ENCODE assay signal across 9 cellular contexts in genomic region chr14:55438066-55438683, GRCh38. TPM values are rescaled to one million over a fixed set of nuclear protein-coding genes. Genes with fewer than 3 reads are reported as not detected.
DNase-seq lines count a peak whose midpoint lies in the region; ATAC-seq and TF ChIP-seq lines count a peak whose summit lies in the region.
"Had no signal": no experiment of that assay in that cellular context is flagged by ENCODE, and none has a peak within 500 bp of the region (broad histone marks: within the 10 kb centered on the region; RNA-seq: fewer than 3 reads in every experiment).

No MANE protein-coding gene starts in this region.

- H3K27me3 ChIP-seq in Loucy (ENCODE audit: insufficient read depth, low read length, poor library complexity, severe bottlenecking) = no peaks in the 10 kb centered on the region
- H3K27me3 ChIP-seq in fibroblast of lung (ENCODE audit: control insufficient read depth, insufficient read depth, low read length) = peaks cover 2% of the 10 kb centered on the region
- H3K27me3 ChIP-seq in CD8-positive, alpha-beta T cell (ENCODE audit: insufficient read depth, low read length) = no peaks in the 10 kb centered on the region

- H3K79me2 ChIP-seq in Loucy (ENCODE audit: insufficient read depth, low read length) (no peaks in the 10 kb centered on the region), fibroblast of lung (ENCODE audit: control insufficient read depth, insufficient read depth, low read length) (no peaks in the 10 kb centered on the region)

- H3K9me3 ChIP-seq in Loucy (ENCODE audit: insufficient read depth, low read depth, low read length) (no peaks in the 10 kb centered on the region), fibroblast of lung (ENCODE audit: control insufficient read depth, insufficient read depth, low read depth, low read length) (no peaks in the 10 kb centered on the region)
- H3K9me3 ChIP-seq in CD8-positive, alpha-beta T cell (ENCODE audit: low read length) = no peaks in the 10 kb centered on the region

- no peak overlapping the region for H3K4me3 Mint-ChIP-seq in CD8-positive, alpha-beta T cell

- CTCF ChIA-PET in CD8-positive, alpha-beta T cell (lab: Charles Lee) = interaction anchor here (0.8 to 7.4 kb wide), 4 partner anchors 10 to 1037 kb away, joined by 3 to 44 read pairs (median 4); no protein-coding TSS in a partner anchor

- H3K4me2 ChIP-seq in Loucy (ENCODE audit: low read depth, low read length, poor library complexity, severe bottlenecking) (no peak overlapping the region), fibroblast of lung (ENCODE audit: extremely low read depth, insufficient read depth, low read length) (no peak overlapping the region)

- H3K9ac ChIP-seq in Loucy (ENCODE audit: low read depth, low read length, poor library complexity, severe bottlenecking) (no peak overlapping the region), fibroblast of lung (ENCODE audit: insufficient read depth, low read length) (no peak overlapping the region)

- peaks cover 6% of the 10 kb centered on the region for H3K4me1 ChIP-seq in Loucy (ENCODE audit: insufficient read depth, low read length, poor library complexity, severe bottlenecking)
- no peaks in the 10 kb centered on the region for H3K4me1 ChIP-seq in fibroblast of lung (ENCODE audit: control insufficient read depth, extremely low read depth, insufficient read depth, low read length)
- H3K4me1 ChIP-seq in CD8-positive, alpha-beta T cell (ENCODE audit: insufficient read depth, low read length) = peaks cover 19% of the 10 kb centered on the region

- no peaks in the 10 kb centered on the region for H4K20me1 ChIP-seq in Loucy (ENCODE audit: insufficient read depth, low read length, poor library complexity, severe bottlenecking)
- no peaks in the 10 kb centered on the region for H4K20me1 ChIP-seq in fibroblast of lung (ENCODE audit: control insufficient read depth, extremely low read depth, insufficient read depth, low read length)

- intact Hi-C loops in CD8-positive, alpha-beta T cell (cut with DNase I, micrococcal nuclease) = loop anchor here (10.0 kb wide), 2 partner anchors 163 to 1137 kb away; partner anchors contain the start of genes FBXO34 (in 1 of the 2) and TMEM260 (in 1 of the 2)

- H3K4me3 ChIP-seq in Loucy (ENCODE audit: low read length, poor library complexity, severe bottlenecking) (no peak overlapping the region), fibroblast of lung (replicated peaks in 1 of 4; ENCODE audit: control extremely low read depth in 1 of 4, insufficient read depth in 1 of 4, low read depth in 3 of 4, low read length in 4 of 4) (no peak overlapping the region), retinal pigment epithelial cell (ENCODE audit: low read length) (no peak overlapping the region)
- H3K4me3 ChIP-seq in CD8-positive, alpha-beta T cell (ENCODE audit: low read depth, low read length) = no peak overlapping the region

- peaks cover 3% of the 10 kb centered on the region for H3K27me3 Mint-ChIP-seq in CD8-positive, alpha-beta T cell (ENCODE audit: low read depth)

- H3K4me1 Mint-ChIP-seq in CD8-positive, alpha-beta T cell (ENCODE audit: low read depth) = peaks cover 21% of the 10 kb centered on the region

- no peak for ATAC-seq in CD8-positive, alpha-beta T cell

- TF ChIP-seq CTCF in Loucy (conservative IDR thresholded peaks at IDR 0.05; ENCODE audit: low read length) = peak; percentile 68
- TF ChIP-seq CTCF in fibroblast of lung (conservative IDR thresholded peaks at IDR 0.05 in 1 of 2, IDR thresholded peaks at IDR 0.05 in 1 of 2; ENCODE audit: low read depth in 1 of 2, low read length in 2 of 2) = peak; percentile 44 to 55
- TF ChIP-seq CTCF in retinal pigment epithelial cell (conservative IDR thresholded peaks at IDR 0.05; ENCODE audit: low read depth, low read length) = peak; percentile 71
- TF ChIP-seq CTCF in CD8-positive, alpha-beta T cell (IDR thresholded peaks at IDR 0.05) = no peak

- H3K36me3 ChIP-seq in Loucy (ENCODE audit: insufficient read depth, low read length) (no peaks in the 10 kb centered on the region), fibroblast of lung (ENCODE audit: control insufficient read depth, insufficient read depth, low read length) (no peaks in the 10 kb centered on the region)
- H3K36me3 ChIP-seq in CD8-positive, alpha-beta T cell (ENCODE audit: insufficient read depth, low read length) = no peaks in the 10 kb centered on the region

- H3K36me3 Mint-ChIP-seq in CD8-positive, alpha-beta T cell = no peaks in the 10 kb centered on the region

- DNase-seq in DMS153 treated with DMSO at 0.1 percent for 48 hours (lab: John Stamatoyannopoulos, UW; ENCODE audit: unreplicated experiment) (peak; percentile 52), DMS153 (lab: John Stamatoyannopoulos, UW) (no peak), RPMI8226 (peak; percentile 55), fibroblast of lung (ENCODE audit: low read depth in 2 of 2) (peak; percentile 60 to 74), retinal pigment epithelial cell (ENCODE audit: low read depth) (no peak)
- no peak for DNase-seq in activated naive CD4-positive, alpha-beta T cell treated with anti-CD3 and anti-CD28 coated beads, Interleukin-2, amount 50 U/mL, for 16 hours
- no peak for DNase-seq in CD8-positive, alpha-beta T cell

- no peaks in the 10 kb centered on the region for H3K9me3 Mint-ChIP-seq in CD8-positive, alpha-beta T cell

- no peak overlapping the region for H3K27ac ChIP-seq in fibroblast of lung (ENCODE audit: insufficient read depth, low read length)
- H3K27ac ChIP-seq in CD8-positive, alpha-beta T cell (ENCODE audit: low read depth, low read length) = no peak overlapping the region

- H3K9me2 ChIP-seq in Loucy (replicated peaks; ENCODE audit: low read depth, low read length) = no peaks in the 10 kb centered on the region

- no peaks in the 10 kb centered on the region for H3F3A ChIP-seq in Loucy (ENCODE audit: low read depth)

- H3K27ac Mint-ChIP-seq in CD8-positive, alpha-beta T cell = no peak overlapping the region

- H2AFZ ChIP-seq in Loucy (ENCODE audit: low read length) (no peak overlapping the region), fibroblast of lung (ENCODE audit: low read length) (no peak overlapping the region)

- POLR2A ChIA-PET in CD8-positive, alpha-beta T cell (lab: Charles Lee) = interaction anchor here (0.6 kb wide), 1 partner anchor 215 kb away, joined by 3 read pairs; no protein-coding TSS in a partner anchor

RNA-seq across cellular contexts. Expression of gene TBPL2, which starts 2.2 kb away (rescaled TPM):
- total RNA-seq in fibroblast of lung = not detected in 2 replicates
- polyA plus RNA-seq in fibroblast of lung = not detected in 2 replicates
- polyA plus RNA-seq in fibroblast of lung (2012) = not detected in 2 replicates
- polyA minus RNA-seq in fibroblast of lung (ENCODE audit: low replicate concordance) = not detected in 2 replicates
- not detected for total RNA-seq in CD8-positive, alpha-beta T cell
- total RNA-seq: activated CD8-positive, alpha-beta memory T cell treated with anti-CD3 and anti-CD28 coated beads for 36 hours had no signal

RNA-seq across cellular contexts. Expression of gene ATG14, which starts 26.5 kb away (rescaled TPM):
- 18.5 and 21.6 TPM in 2 replicates for total RNA-seq in fibroblast of lung
- polyA plus RNA-seq in fibroblast of lung = 7.2 and 9.9 TPM in 2 replicates
- polyA plus RNA-seq in fibroblast of lung (2012) = 5.9 and 8.4 TPM in 2 replicates
- 6.2 and 7.4 TPM in 2 replicates for polyA minus RNA-seq in fibroblast of lung (ENCODE audit: low replicate concordance)
- total RNA-seq in CD8-positive, alpha-beta T cell = 10 to 100 TPM; 30.9 to 32.7 TPM

Comparison
In these comparisons a context has a peak if more than half of its experiments do, and no peak if none do; other contexts are left out.
1. DNase-seq: peak in DMS153 treated with DMSO at 0.1 percent for 48 hours (single experiment), RPMI8226 (single experiment) and fibroblast of lung (2 of 2); none in DMS153 (single experiment), retinal pigment epithelial cell (single experiment), activated naive CD4-positive, alpha-beta T cell treated with anti-CD3 and anti-CD28 coated beads, Interleukin-2, amount 50 U/mL, for 16 hours (single experiment) and CD8-positive, alpha-beta T cell (0 of 7).